In genomic region chr10:3249292-3249889, GRCh38 we compare ENCODE assay signal across 16 cellular contexts.
DNase-seq lines count a peak whose midpoint lies in the region; ATAC-seq and TF ChIP-seq lines count a peak whose summit lies in the region.
"Had no signal": no experiment of that assay in that cellular context is flagged by ENCODE, and none has a peak within 500 bp of the region (broad histone marks: within the 10 kb centered on the region; RNA-seq: fewer than 3 reads in every experiment).

No MANE protein-coding gene starts in this region.

- no peak overlapping the region for H3K4me3 Mint-ChIP-seq in activated CD4-positive, alpha-beta memory T cell treated with anti-CD3 and anti-CD28 coated beads for 36 hours
- H3K4me3 Mint-ChIP-seq: activated CD4-positive, alpha-beta T cell treated with anti-CD3 and anti-CD28 coated beads, Interleukin-2, amount 10 ng/mL, durations not matched to agents 7 days and 5 days had no signal

- peaks cover 25% of the 10 kb centered on the region for H3K27me3 Mint-ChIP-seq in activated CD4-positive, alpha-beta memory T cell treated with anti-CD3 and anti-CD28 coated beads for 36 hours

- POLR2A ChIA-PET in activated CD4-positive, alpha-beta memory T cell treated with anti-CD3 and anti-CD28 coated beads for 36 hours (lab: Charles Lee): no interaction called here

- no peak overlapping the region for H3K23ac ChIP-seq in mesenchymal stem cell (ENCODE audit: low read length in 2 of 2)

- H3K9me3 ChIP-seq in mammary epithelial cell (replicated peaks; ENCODE audit: insufficient read depth, low read length) (no peaks in the 10 kb centered on the region), mesenchymal stem cell (ENCODE audit: control insufficient read depth, low read length) (no peaks in the 10 kb centered on the region), tibial nerve (no peaks in the 10 kb centered on the region), aorta (ENCODE audit: control insufficient read depth, low read length) (no peaks in the 10 kb centered on the region)
- H3K9me3 ChIP-seq: gastrocnemius medialis had no signal

- TF ChIP-seq POLR2A in tibial nerve (IDR thresholded peaks at IDR 0.05): no peak

- no peak overlapping the region for H2BK12ac ChIP-seq in mesenchymal stem cell (ENCODE audit: low read length in 2 of 2)

- H3K4me1 ChIP-seq in mammary epithelial cell (ENCODE audit: insufficient read depth, low read length) (peaks cover 5% of the 10 kb centered on the region), mesenchymal stem cell (ENCODE audit: control insufficient read depth, insufficient read depth, low read depth, low read length) (no peaks in the 10 kb centered on the region), tibial nerve (peaks cover 0 to 18% (median 6%) of the 10 kb centered on the region in 4 donors), aorta (ENCODE audit: control insufficient read depth in 1 of 2, insufficient read depth in 2 of 2, low read length in 2 of 2) (no peaks in the 10 kb centered on the region)
- H3K4me1 ChIP-seq: gastrocnemius medialis had no signal

- H3K79me1 ChIP-seq in mesenchymal stem cell (replicated peaks; ENCODE audit: low read length, poor library complexity, severe bottlenecking): no peaks in the 10 kb centered on the region

- H3K9ac ChIP-seq in mammary epithelial cell (ENCODE audit: insufficient read depth, low read length) (peak overlapping the region; percentile 56), mesenchymal stem cell (ENCODE audit: low read length) (peak overlapping the region; percentile 94)

- no peak overlapping the region for H2BK120ac ChIP-seq in mesenchymal stem cell (ENCODE audit: low read depth, low read length)

- H4K8ac ChIP-seq in mesenchymal stem cell (ENCODE audit: low read length): no peak overlapping the region

- H2AK5ac ChIP-seq in mesenchymal stem cell (ENCODE audit: low read length, severe bottlenecking): peak overlapping the region; percentile 90

- H3K18ac ChIP-seq in mesenchymal stem cell (ENCODE audit: low read depth in 1 of 2, low read length in 2 of 2): no peak overlapping the region

- no peaks in the 10 kb centered on the region for H4K20me1 ChIP-seq in mammary epithelial cell (ENCODE audit: insufficient read depth, low read length)

- no peak overlapping the region for H2BK15ac ChIP-seq in mesenchymal stem cell (ENCODE audit: low read depth, poor library complexity, severe bottlenecking)

- 67% methylated on average over 5 of the region's 5 CpGs for WGBS in mammary epithelial cell (ENCODE audit: low coverage, missing lambda C conversion rate)
- 73% methylated on average over 4 of the region's 5 CpGs for WGBS in mesenchymal stem cell
- 62 to 66% methylated on average over 5 of the region's 5 CpGs for WGBS in tibial nerve, 2 donors
- WGBS in aorta, 2 donors: 26 to 36% methylated on average over 5 of the region's 5 CpGs

- DNase-seq in NCI-H748 treated with DMSO at 0.1 percent for 48 hours (lab: John Stamatoyannopoulos, UW) (peak; percentile 11), mammary epithelial cell (no peak), mesenchymal stem cell (no peak), tibial nerve (ENCODE audit: low spot score in 2 of 2) (no peak), putamen (ENCODE audit: low spot score) (no peak), NCI-H2171 (lab: John Stamatoyannopoulos, UW) (no peak), aorta (no peak)
- no peak for DNase-seq in activated CD4-positive, alpha-beta memory T cell treated with anti-CD3 and anti-CD28 coated beads for 36 hours
- DNase-seq: activated CD4-positive, alpha-beta T cell treated with anti-CD3 and anti-CD28 coated beads, Interleukin-2, amount 10 ng/mL, durations not matched to agents 7 days and 5 days; central memory CD4-positive, alpha-beta T cell; COR-L47; gastrocnemius medialis; NCI-H1417 treated with DMSO at 0.1 percent for 48 hours; nucleus accumbens; stimulated activated CD4-positive, alpha-beta T cell treated with anti-CD3 and anti-CD28 coated beads, Interleukin-2, amount 100 ng/mL, for 48 hours; stimulated activated naive CD8-positive, alpha-beta T cell treated with anti-CD3 and anti-CD28 coated beads, Interleukin-15, Interleukin-2, amounts not matched to agents 100 U/mL and 50 U/mL, for 24 hours had no signal

- no peak for TF ChIP-seq EP300 in tibial nerve (IDR thresholded peaks at IDR 0.05)

- H3K9me3 Mint-ChIP-seq in activated CD4-positive, alpha-beta memory T cell treated with anti-CD3 and anti-CD28 coated beads for 36 hours: no peaks in the 10 kb centered on the region
- H3K9me3 Mint-ChIP-seq: activated CD4-positive, alpha-beta T cell treated with anti-CD3 and anti-CD28 coated beads, Interleukin-2, amount 10 ng/mL, durations not matched to agents 7 days and 5 days had no signal

- in situ Hi-C loops in mammary epithelial cell (cut with MboI; ENCODE audit: low sequenced_read_pairs in 2 of 2): loop anchor here (10.0 to 25.0 kb wide), 3 partner anchors 515 to 1513 kb away; no protein-coding TSS in a partner anchor

- H3K4me2 ChIP-seq in mammary epithelial cell (ENCODE audit: insufficient read depth, low read depth, low read length) (no peak overlapping the region), mesenchymal stem cell (ENCODE audit: low read length, poor library complexity, severe bottlenecking) (no peak overlapping the region)

- H3K27me3 ChIP-seq in mammary epithelial cell (ENCODE audit: insufficient read depth, low read length) (no peaks in the 10 kb centered on the region), mesenchymal stem cell (ENCODE audit: control insufficient read depth in 1 of 2, insufficient read depth in 1 of 2, low read length in 2 of 2) (peaks cover 0 to 12% of the 10 kb centered on the region in 2 experiments), tibial nerve (no peaks in the 10 kb centered on the region), aorta (ENCODE audit: control insufficient read depth in 1 of 2, insufficient read depth in 2 of 2, low read length in 1 of 2) (no peaks in the 10 kb centered on the region)
- H3K27me3 ChIP-seq: gastrocnemius medialis had no signal

- peak overlapping the region; percentile 11 for H3K27ac ChIP-seq in mammary epithelial cell (ENCODE audit: insufficient read depth, low read depth, low read length)
- peak overlapping the region; percentile 80 for H3K27ac ChIP-seq in mesenchymal stem cell (ENCODE audit: low read length, poor library complexity, severe bottlenecking)
- H3K27ac ChIP-seq in tibial nerve: peak overlapping the region; percentile 61 to 88 (median 75)
- peak overlapping the region in 1 of 2 donors; percentile 80 for H3K27ac ChIP-seq in aorta (ENCODE audit: low read depth in 1 of 2, low read length in 2 of 2)

- dilution Hi-C loops in mammary epithelial cell (cut with HindIII; ENCODE audit: low sequenced_read_pairs): loop anchor here (5.0 kb wide), 2 partner anchors 243 to 513 kb away; no protein-coding TSS in a partner anchor

- H3K4me1 Mint-ChIP-seq in activated CD4-positive, alpha-beta memory T cell treated with anti-CD3 and anti-CD28 coated beads for 36 hours (ENCODE audit: low read depth): peaks cover 7% of the 10 kb centered on the region

- no peaks in the 10 kb centered on the region for H3K36me3 Mint-ChIP-seq in activated CD4-positive, alpha-beta memory T cell treated with anti-CD3 and anti-CD28 coated beads for 36 hours

- H4K91ac ChIP-seq in mesenchymal stem cell (ENCODE audit: low read length): no peak overlapping the region

- H3K14ac ChIP-seq in mesenchymal stem cell (ENCODE audit: low read length in 2 of 2): no peak overlapping the region

- no peak overlapping the region for H3K27ac Mint-ChIP-seq in activated CD4-positive, alpha-beta memory T cell treated with anti-CD3 and anti-CD28 coated beads for 36 hours
- H3K27ac Mint-ChIP-seq: activated CD4-positive, alpha-beta T cell treated with anti-CD3 and anti-CD28 coated beads, Interleukin-2, amount 10 ng/mL, durations not matched to agents 7 days and 5 days had no signal

- CTCF ChIA-PET in mammary epithelial cell (lab: Charles Lee; ENCODE audit: low non-redundant PET): interaction anchor here (0.6 kb wide), 1 partner anchor 1566 kb away, joined by 6 read pairs; no protein-coding TSS in a partner anchor
- CTCF ChIA-PET in activated CD4-positive, alpha-beta memory T cell treated with anti-CD3 and anti-CD28 coated beads for 36 hours (lab: Charles Lee): interaction anchor here (2.2 kb wide), 1 partner anchor 10 kb away, joined by 10 read pairs; no protein-coding TSS in a partner anchor

- intact Hi-C loops in mammary epithelial cell (cut with micrococcal nuclease) (loop anchor here (5.0 kb wide), 1 partner anchor 218 kb away; no protein-coding TSS in a partner anchor), aorta (cut with DNase I) (loop anchor here in 1 of 2 donors (10.0 kb wide), 1 partner anchor 205 kb away; no protein-coding TSS in a partner anchor)
- intact Hi-C loops in activated CD4-positive, alpha-beta memory T cell treated with anti-CD3 and anti-CD28 coated beads for 36 hours (cut with micrococcal nuclease): no loop called here

- H2BK5ac ChIP-seq in mesenchymal stem cell (ENCODE audit: low read depth, low read length, poor library complexity, severe bottlenecking): no peak overlapping the region

- no peak overlapping the region for H3K4ac ChIP-seq in mesenchymal stem cell (ENCODE audit: low read depth in 1 of 2, low read length in 2 of 2)

- TF ChIP-seq CTCF in mammary epithelial cell (conservative IDR thresholded peaks at IDR 0.05 in 1 of 2, IDR thresholded peaks at IDR 0.05 in 1 of 2; ENCODE audit: extremely low read depth in 1 of 2, insufficient read depth in 1 of 2, low read depth in 1 of 2, low read length in 2 of 2) (no peak), tibial nerve (IDR thresholded peaks at IDR 0.05) (no peak)

- H2AFZ ChIP-seq in mammary epithelial cell (ENCODE audit: low read depth, low read length): no peak overlapping the region
- no peak overlapping the region for H2AFZ ChIP-seq in mesenchymal stem cell (ENCODE audit: low read depth, low read length)

- ATAC-seq in aorta (ENCODE audit: low FRiP score): no peak
- ATAC-seq: stimulated activated naive CD8-positive, alpha-beta T cell treated with anti-CD3 and anti-CD28 coated beads, Interleukin-15, Interleukin-2, amounts not matched to agents 100 U/mL and 50 U/mL, for 24 hours had no signal

- no TSS peak for BruUV-seq in mammary epithelial cell (replicated peaks; lab: Mats Ljungman, UMichigan)

- H3K79me2 ChIP-seq in mammary epithelial cell (ENCODE audit: insufficient read depth, low read length): no peaks in the 10 kb centered on the region

- no peak overlapping the region for H3K4me3 ChIP-seq in mammary epithelial cell (replicated peaks in 1 of 3; ENCODE audit: insufficient read depth in 1 of 3, low read depth in 2 of 3, low read length in 3 of 3)
- peak overlapping the region in 1 of 2 experiments; percentile 38 for H3K4me3 ChIP-seq in mesenchymal stem cell (ENCODE audit: insufficient read depth in 1 of 2, low read depth in 1 of 2, low read length in 2 of 2)
- no peak overlapping the region for H3K4me3 ChIP-seq in tibial nerve
- H3K4me3 ChIP-seq in aorta (ENCODE audit: low read length in 2 of 2): no peak overlapping the region
- H3K4me3 ChIP-seq: gastrocnemius medialis had no signal

- no peaks in the 10 kb centered on the region for H3K36me3 ChIP-seq in mammary epithelial cell (ENCODE audit: insufficient read depth, low read length)
- H3K36me3 ChIP-seq in mesenchymal stem cell (ENCODE audit: control insufficient read depth in 1 of 2, insufficient read depth in 2 of 2, low read depth in 1 of 2, low read length in 2 of 2): no peaks in the 10 kb centered on the region
- no peaks in the 10 kb centered on the region for H3K36me3 ChIP-seq in tibial nerve
- no peaks in the 10 kb centered on the region for H3K36me3 ChIP-seq in aorta (ENCODE audit: control insufficient read depth in 1 of 2, insufficient read depth in 2 of 2, low read length in 1 of 2)
- H3K36me3 ChIP-seq: gastrocnemius medialis had no signal
